ENCODE assay signal across 34 cellular contexts in genomic region chr6:41008011-41008410, GRCh38. TPM values are rescaled to one million over a fixed set of nuclear protein-coding genes. Genes with fewer than 3 reads are reported as not detected.
"Had no signal": no experiment of that assay in that cellular context is flagged by ENCODE, and none has a peak within 500 bp of the region (broad histone marks: within the 10 kb centered on the region; RNA-seq: fewer than 3 reads in every experiment).

No MANE protein-coding gene starts in this region.

- H3K9me3 Mint-ChIP-seq: naive thymus-derived CD4-positive, alpha-beta T cell; natural killer cell treated with Interleukin-12 subunit alpha and Interleukin-12 subunit beta and Interleukin-15 and Interleukin-18, amount 100 ng/mL, for 72 hours had no signal

- ATAC-seq: heart right ventricle; mucosa of descending colon; naive thymus-derived CD4-positive, alpha-beta T cell; upper lobe of right lung had no signal

- H3K27me3 ChIP-seq: heart right ventricle, hepatocyte, ovary, right atrium auricular region, sigmoid colon, stomach, upper lobe of right lung had no signal

- H3K36me3 ChIP-seq: heart right ventricle, left ventricle myocardium inferior, ovary, right atrium auricular region, sigmoid colon, spleen, stomach, thoracic aorta, tibial artery, upper lobe of right lung had no signal

- H3K9me3 ChIP-seq: heart right ventricle, left ventricle myocardium inferior, mucosa of descending colon, ovary, right atrium auricular region, sigmoid colon, spleen, stomach, thoracic aorta, tibial artery, upper lobe of right lung had no signal

- FAIRE-seq: small intestine, urothelium cell line had no signal

- H3K27ac ChIP-seq: heart right ventricle, hepatocyte, left ventricle myocardium inferior, ovary, right atrium auricular region, sigmoid colon, spleen, stomach, thoracic aorta, tibial artery, upper lobe of right lung had no signal

- H3K27me3 Mint-ChIP-seq: progenitor cell of endocrine pancreas had no signal

- H3K36me3 Mint-ChIP-seq: naive thymus-derived CD4-positive, alpha-beta T cell; natural killer cell treated with Interleukin-12 subunit alpha and Interleukin-12 subunit beta and Interleukin-15 and Interleukin-18, amount 100 ng/mL, for 72 hours had no signal

- H3K4me3 Mint-ChIP-seq: naive thymus-derived CD4-positive, alpha-beta T cell; natural killer cell treated with Interleukin-12 subunit alpha and Interleukin-12 subunit beta and Interleukin-15 and Interleukin-18, amount 100 ng/mL, for 72 hours had no signal

- H3K4me2 ChIP-seq: hepatocyte had no signal

- H3K4me1 ChIP-seq: heart right ventricle, left ventricle myocardium inferior, right atrium auricular region, sigmoid colon, tibial artery, upper lobe of right lung had no signal

- DNase-seq: heart right ventricle; islet precursor cell; left ventricle myocardium inferior; midbrain; mucosa of descending colon; naive thymus-derived CD4-positive, alpha-beta T cell; ovary; sigmoid colon; small intestine; spleen; stimulated activated CD4-positive, alpha-beta T cell treated with anti-CD3 and anti-CD28 coated beads, Interleukin-1b, Interleukin-23, amount 100 ng/mL, for 48 hours; stimulated activated CD4-positive, alpha-beta T cell treated with anti-CD3 and anti-CD28 coated beads, Interleukin-2, amount 100 ng/mL, for 48 hours; stimulated activated CD4-positive, alpha-beta T cell treated with anti-CD3 and anti-CD28 coated beads, Interleukin-4, amount 100 ng/mL, for 4 hours; stimulated activated CD8-positive, alpha-beta memory T cell treated with anti-CD3 and anti-CD28 coated beads, Interleukin-4, amount 100 ng/mL, for 48 hours; stimulated activated naive CD4-positive, alpha-beta T cell; stomach; tibial artery; trophoblast cell; upper lobe of right lung had no signal

- H3K4me3 ChIP-seq: heart right ventricle, hepatocyte, left ventricle myocardium inferior, lung, mucosa of descending colon, ovary, right atrium auricular region, sigmoid colon, spleen, stomach, thoracic aorta, tibial artery, upper lobe of right lung had no signal

- H3K27ac Mint-ChIP-seq: natural killer cell treated with Interleukin-12 subunit alpha and Interleukin-12 subunit beta and Interleukin-15 and Interleukin-18, amount 100 ng/mL, for 72 hours; progenitor cell of endocrine pancreas had no signal

RNA-seq across cellular contexts. Expression of gene TSPO2, which starts 34.3 kb away (rescaled TPM):
- total RNA-seq: heart right ventricle; kidney epithelial cell; left ventricle myocardium inferior; lower leg skin; mesenteric fat pad; myocyte; naive thymus-derived CD4-positive, alpha-beta T cell; natural killer cell treated with Interleukin-12 subunit alpha and Interleukin-12 subunit beta and Interleukin-15 and Interleukin-18, amount 100 ng/mL, for 72 hours; omental fat pad; ovary; progenitor cell of endocrine pancreas; pulmonary artery endothelial cell; renal cortical epithelial cell; right atrium auricular region; sigmoid colon; stomach; thoracic aorta; upper lobe of right lung had no signal
- polyA plus RNA-seq: heart right ventricle; naive thymus-derived CD4-positive, alpha-beta T cell; neural cell; ovary had no signal

RNA-seq across cellular contexts. Expression of gene APOBEC2, which starts 45.0 kb away (rescaled TPM):
- total RNA-seq: kidney epithelial cell; lower leg skin; mesenteric fat pad; mucosa of descending colon; naive thymus-derived CD4-positive, alpha-beta T cell; natural killer cell treated with Interleukin-12 subunit alpha and Interleukin-12 subunit beta and Interleukin-15 and Interleukin-18, amount 100 ng/mL, for 72 hours; omental fat pad; ovary; pulmonary artery endothelial cell; renal cortical epithelial cell; thoracic aorta; upper lobe of right lung had no signal
- polyA plus RNA-seq: neural cell, spleen had no signal
